ENCODE assay signal across 19 cellular contexts in genomic region chr7:30344513-30344912, GRCh38.
A peak's percentile ranks its signal among the peaks of the same experiment; 100 is the strongest.
DNase-seq lines count a peak whose midpoint lies in the region; ATAC-seq and TF ChIP-seq lines count a peak whose summit lies in the region.
"Had no signal": no experiment of that assay in that cellular context is flagged by ENCODE, and none has a peak within 500 bp of the region (broad histone marks: within the 10 kb centered on the region; RNA-seq: fewer than 3 reads in every experiment).

No MANE protein-coding gene starts in this region.

- no peaks in the 10 kb centered on the region for H3K9me3 ChIP-seq in T-helper 17 cell (ENCODE audit: control insufficient read depth, low read length, poor library complexity, severe bottlenecking)
- peaks cover 0 to 24% (median 11%) of the 10 kb centered on the region in 8 donors for H3K9me3 ChIP-seq in spleen

- WGBS in spleen, 5 donors = 48 to 67% (median 54%) methylated on average over 1 of the region's 1 CpG

- POLR2A ChIA-PET in activated CD4-positive, alpha-beta T cell treated with anti-CD3 and anti-CD28 coated beads for 36 hours (lab: Charles Lee) = interaction anchor here (0.6 to 1.0 kb wide), 2 partner anchors 61 to 683 kb away, joined by 3 to 4 read pairs; no protein-coding TSS in a partner anchor

- H3K9me3 Mint-ChIP-seq in activated CD4-positive, alpha-beta T cell treated with anti-CD3 and anti-CD28 coated beads for 36 hours (ENCODE audit: low read depth) = peaks cover 11% of the 10 kb centered on the region

- no peak overlapping the region for H3K4me3 Mint-ChIP-seq in activated CD4-positive, alpha-beta T cell treated with anti-CD3 and anti-CD28 coated beads for 36 hours
- no peak overlapping the region for H3K4me3 Mint-ChIP-seq in T-helper 17 cell
- H3K4me3 Mint-ChIP-seq: GM23338 had no signal

- H3K4me1 Mint-ChIP-seq in activated CD4-positive, alpha-beta T cell treated with anti-CD3 and anti-CD28 coated beads for 36 hours = peaks cover 47% of the 10 kb centered on the region
- peaks cover 43% of the 10 kb centered on the region for H3K4me1 Mint-ChIP-seq in T-helper 17 cell

- DNase-seq in activated CD4-positive, alpha-beta T cell treated with anti-CD3 and anti-CD28 coated beads for 36 hours = no peak
- DNase-seq in activated CD4-positive, alpha-beta T cell treated with anti-CD3 and anti-CD28 coated beads for 48 hours = no peak
- DNase-seq in HL-60 (ENCODE audit: low read depth in 1 of 2, low spot score in 1 of 2) (no peak), T-helper 17 cell (no peak), spleen (no peak)
- no peak for DNase-seq in effector CD8-positive, alpha-beta T cell (lab: John Stamatoyannopoulos, UW)
- DNase-seq: activated naive CD4-positive, alpha-beta T cell; heart right ventricle; naive thymus-derived CD8-positive, alpha-beta T cell; NCI-H2029 treated with DMSO at 0.1 percent for 48 hours; PC-3; stimulated activated CD4-positive, alpha-beta T cell treated with anti-CD3 and anti-CD28 coated beads, Interleukin-4, amount 100 ng/mL, for 24 hours had no signal

- peaks cover 41 to 84% (median 59%) of the 10 kb centered on the region in 6 donors for H3K4me1 ChIP-seq in spleen

- H3K27me3 ChIP-seq in HL-60 (ENCODE audit: insufficient read depth, poor library complexity, severe bottlenecking) = no peaks in the 10 kb centered on the region
- no peaks in the 10 kb centered on the region for H3K27me3 ChIP-seq in spleen (replicated peaks in 1 of 7)
- H3K27me3 ChIP-seq: BLaER1, heart right ventricle had no signal

- CTCF ChIA-PET in activated CD4-positive, alpha-beta T cell treated with anti-CD3 and anti-CD28 coated beads for 36 hours (lab: Charles Lee) = interaction anchor here (1.0 to 1.7 kb wide), 3 partner anchors 8 to 30 kb away, joined by 3 to 7 read pairs (median 4); no protein-coding TSS in a partner anchor

- peaks cover 16% of the 10 kb centered on the region for H3K36me3 Mint-ChIP-seq in activated CD4-positive, alpha-beta T cell treated with anti-CD3 and anti-CD28 coated beads for 36 hours (ENCODE audit: low read depth)
- no peaks in the 10 kb centered on the region for H3K36me3 Mint-ChIP-seq in T-helper 17 cell (ENCODE audit: low read depth)

- H3K27ac ChIP-seq in HL-60 (replicated peaks) (peak overlapping the region; percentile 8), spleen (peak overlapping the region in 5 of 8 donors; percentile 22 to 59 (median 54))
- H3K27ac ChIP-seq: BLaER1 had no signal

- peak overlapping the region; percentile 15 for H3K27ac Mint-ChIP-seq in activated CD4-positive, alpha-beta T cell treated with anti-CD3 and anti-CD28 coated beads for 36 hours
- H3K27ac Mint-ChIP-seq in T-helper 17 cell = peak overlapping the region; percentile 97
- H3K27ac Mint-ChIP-seq: GM23338, progenitor cell of endocrine pancreas had no signal

- no peak for ATAC-seq in activated CD4-positive, alpha-beta T cell treated with anti-CD3 and anti-CD28 coated beads for 36 hours
- no peak for ATAC-seq in T-helper 17 cell
- no peak for ATAC-seq in HG02759 (IDR thresholded peaks at IDR 0.05; ENCODE audit: unreplicated experiment)
- no peak for ATAC-seq in HG03139 (IDR thresholded peaks at IDR 0.05; ENCODE audit: unreplicated experiment)
- ATAC-seq: activated CD4-positive, CD25-positive, alpha-beta regulatory T cell treated with anti-CD3 and anti-CD28 coated beads, Interleukin-2, amount 50 U/mL, for 24 hours; GM23338; heart right ventricle; naive thymus-derived CD8-positive, alpha-beta T cell; PC-3 had no signal

- TF ChIP-seq CTCF in HL-60 (IDR thresholded peaks at IDR 0.05; ENCODE audit: insufficient read depth, low read length) = no peak
- no peak for TF ChIP-seq CTCF in spleen (IDR thresholded peaks at IDR 0.05 in 8 of 11, conservative IDR thresholded peaks at IDR 0.05 in 3 of 11)

- H3K36me3 ChIP-seq in spleen = no peaks in the 10 kb centered on the region
- H3K36me3 ChIP-seq: heart right ventricle had no signal

- H3K4me3 ChIP-seq in HL-60 (replicated peaks; ENCODE audit: insufficient read depth, low read length) (no peak overlapping the region), spleen (no peak overlapping the region)
- H3K4me3 ChIP-seq: BLaER1, GM23338, heart right ventricle, skin epidermis had no signal

- intact Hi-C loops in activated CD4-positive, alpha-beta T cell treated with anti-CD3 and anti-CD28 coated beads for 36 hours (cut with DNase I, micrococcal nuclease) = no loop called here
- intact Hi-C loops in spleen (cut with DNase I; ENCODE audit: low total_unique reads) = no loop called here

- H3K27me3 Mint-ChIP-seq in activated CD4-positive, alpha-beta T cell treated with anti-CD3 and anti-CD28 coated beads for 36 hours = no peaks in the 10 kb centered on the region
- H3K27me3 Mint-ChIP-seq in T-helper 17 cell = no peaks in the 10 kb centered on the region
- H3K27me3 Mint-ChIP-seq: naive thymus-derived CD8-positive, alpha-beta T cell; progenitor cell of endocrine pancreas had no signal

- TF ChIP-seq POLR2A in spleen (IDR thresholded peaks at IDR 0.05) = no peak
